ENCODE assay signal across 28 cellular contexts in genomic region chr3:80994085-80994665, GRCh38.
"Had no signal": no experiment of that assay in that cellular context is flagged by ENCODE, and none has a peak within 500 bp of the region (broad histone marks: within the 10 kb centered on the region; RNA-seq: fewer than 3 reads in every experiment).

No MANE protein-coding gene starts in this region.

- ATAC-seq: activated CD4-positive, CD25-positive, alpha-beta regulatory T cell treated with anti-CD3 and anti-CD28 coated beads, Interleukin-2, amount 50 U/mL, for 24 hours; activated naive CD8-positive, alpha-beta T cell treated with anti-CD3 and anti-CD28 coated beads, Interleukin-2, amount 50 U/mL, for 24 hours; esophagus mucosa; heart left ventricle; sciatic nerve; stimulated activated effector memory CD8-positive, alpha-beta T cell treated with anti-CD3 and anti-CD28 coated beads, Interleukin-12 subunit alpha, Interleukin-12 subunit beta, amount 100 ng/mL, for 72 hours; T-helper 17 cell had no signal

- H3K9me3 Mint-ChIP-seq: nephron had no signal

- H3K27me3 Mint-ChIP-seq: activated CD4-positive, alpha-beta memory T cell treated with anti-CD3 and anti-CD28 coated beads for 36 hours; activated CD4-positive, alpha-beta T cell treated with anti-CD3 and anti-CD28 coated beads, Interleukin-2, amount 10 ng/mL, durations not matched to agents 24 days and 14 days; activated naive CD4-positive, alpha-beta T cell treated with anti-CD3 and anti-CD28 coated beads, Interleukin-2, amount 50 U/mL, for 24 hours; activated naive CD8-positive, alpha-beta T cell treated with anti-CD3 and anti-CD28 coated beads, Interleukin-2, amount 50 U/mL, for 24 hours; activated T-cell treated with anti-CD3 and anti-CD28 coated beads, Interleukin-2, amount 50 U/mL, for 24 hours; stimulated activated naive CD8-positive, alpha-beta T cell treated with anti-CD3 and anti-CD28 coated beads, Interleukin-15, Interleukin-2, amounts not matched to agents 100 ng/mL and 50 ng/mL, for 24 hours; T-helper 17 cell had no signal

- H3K27ac Mint-ChIP-seq: activated CD4-positive, alpha-beta memory T cell treated with anti-CD3 and anti-CD28 coated beads for 36 hours; activated CD4-positive, alpha-beta T cell treated with anti-CD3 and anti-CD28 coated beads, Interleukin-2, amount 10 ng/mL, durations not matched to agents 24 days and 14 days; activated naive CD4-positive, alpha-beta T cell treated with anti-CD3 and anti-CD28 coated beads, Interleukin-2, amount 50 U/mL, for 24 hours; activated naive CD8-positive, alpha-beta T cell treated with anti-CD3 and anti-CD28 coated beads, Interleukin-2, amount 50 U/mL, for 24 hours; activated T-cell treated with anti-CD3 and anti-CD28 coated beads, Interleukin-2, amount 50 U/mL, for 24 hours; stimulated activated effector memory CD8-positive, alpha-beta T cell treated with anti-CD3 and anti-CD28 coated beads, Interleukin-12 subunit alpha, Interleukin-12 subunit beta, amount 100 ng/mL, for 72 hours; stimulated activated naive CD8-positive, alpha-beta T cell treated with anti-CD3 and anti-CD28 coated beads, Interleukin-15, Interleukin-2, amounts not matched to agents 100 ng/mL and 50 ng/mL, for 24 hours; T-helper 17 cell had no signal

- H3K4me1 ChIP-seq: heart left ventricle, left ventricle myocardium inferior, upper lobe of left lung, vagina had no signal

- H3K9me3 ChIP-seq: vagina had no signal

- H3K4me3 ChIP-seq: heart left ventricle, left ventricle myocardium inferior, skin epidermis, upper lobe of left lung, vagina had no signal

- H3K27ac ChIP-seq: heart left ventricle, left ventricle myocardium inferior, skin epidermis, upper lobe of left lung, vagina, WERI-Rb-1 had no signal

- H3K27me3 ChIP-seq: heart left ventricle, upper lobe of left lung, vagina had no signal

- H3K4me1 Mint-ChIP-seq: activated CD4-positive, alpha-beta T cell treated with anti-CD3 and anti-CD28 coated beads, Interleukin-2, amount 10 ng/mL, durations not matched to agents 24 days and 14 days; activated naive CD4-positive, alpha-beta T cell treated with anti-CD3 and anti-CD28 coated beads, Interleukin-2, amount 50 U/mL, for 24 hours; activated naive CD8-positive, alpha-beta T cell treated with anti-CD3 and anti-CD28 coated beads, Interleukin-2, amount 50 U/mL, for 24 hours; nephron; stimulated activated effector memory CD8-positive, alpha-beta T cell treated with anti-CD3 and anti-CD28 coated beads, Interleukin-12 subunit alpha, Interleukin-12 subunit beta, amount 100 ng/mL, for 72 hours; T-helper 17 cell had no signal

- H3K36me3 Mint-ChIP-seq: activated CD4-positive, alpha-beta memory T cell treated with anti-CD3 and anti-CD28 coated beads for 36 hours; activated naive CD4-positive, alpha-beta T cell treated with anti-CD3 and anti-CD28 coated beads, Interleukin-2, amount 50 U/mL, for 24 hours; stimulated activated effector memory CD8-positive, alpha-beta T cell treated with anti-CD3 and anti-CD28 coated beads, Interleukin-12 subunit alpha, Interleukin-12 subunit beta, amount 100 ng/mL, for 72 hours had no signal

- FAIRE-seq: endothelial cell of umbilical vein had no signal

- H3K4me3 Mint-ChIP-seq: activated CD4-positive, alpha-beta memory T cell treated with anti-CD3 and anti-CD28 coated beads for 36 hours; activated CD4-positive, alpha-beta T cell treated with anti-CD3 and anti-CD28 coated beads, Interleukin-2, amount 10 ng/mL, durations not matched to agents 24 days and 14 days; activated naive CD4-positive, alpha-beta T cell treated with anti-CD3 and anti-CD28 coated beads, Interleukin-2, amount 50 U/mL, for 24 hours; activated naive CD8-positive, alpha-beta T cell treated with anti-CD3 and anti-CD28 coated beads, Interleukin-2, amount 50 U/mL, for 24 hours; activated T-cell treated with anti-CD3 and anti-CD28 coated beads, Interleukin-2, amount 50 U/mL, for 24 hours; nephron; stimulated activated effector memory CD8-positive, alpha-beta T cell treated with anti-CD3 and anti-CD28 coated beads, Interleukin-12 subunit alpha, Interleukin-12 subunit beta, amount 100 ng/mL, for 72 hours; stimulated activated naive CD8-positive, alpha-beta T cell treated with anti-CD3 and anti-CD28 coated beads, Interleukin-15, Interleukin-2, amounts not matched to agents 100 ng/mL and 50 ng/mL, for 24 hours; T-helper 17 cell had no signal

- H3K36me3 ChIP-seq: heart left ventricle, left ventricle myocardium inferior, upper lobe of left lung, vagina, WERI-Rb-1 had no signal

- DNase-seq: activated CD4-positive, alpha-beta memory T cell treated with anti-CD3 and anti-CD28 coated beads for 36 hours; activated CD4-positive, alpha-beta T cell treated with anti-CD3 and anti-CD28 coated beads, Interleukin-2, amount 10 ng/mL, durations not matched to agents 24 days and 14 days; activated CD8-positive, alpha-beta memory T cell treated with anti-CD3 and anti-CD28 coated beads, Interleukin-2, amount 50 U/mL, for 4 hours; activated gamma-delta T cell treated with Interleukin-2 at 50 U/mL for 16 hours; activated naive CD8-positive, alpha-beta T cell treated with anti-CD3 and anti-CD28 coated beads, Interleukin-2, amount 50 U/mL, for 24 hours; activated T-cell treated with anti-CD3 and anti-CD28 coated beads, Interleukin-2, amount 50 U/mL, for 24 hours; amygdala; central memory CD4-positive, alpha-beta T cell; foreskin fibroblast; heart left ventricle; left ventricle myocardium inferior; posterior cingulate gyrus; stimulated activated CD4-positive, alpha-beta T cell treated with anti-CD3 and anti-CD28 coated beads, Interleukin-4, amount 100 ng/mL, for 24 hours; substantia nigra; T-helper 17 cell; T1000; upper lobe of left lung; WERI-Rb-1 had no signal
